In genomic region chr21:37639756-37640155, GRCh38 we compare ENCODE assay signal across 33 cellular contexts.
"Had no signal": no experiment of that assay in that cellular context is flagged by ENCODE, and none has a peak within 500 bp of the region (broad histone marks: within the 10 kb centered on the region; RNA-seq: fewer than 3 reads in every experiment).

No MANE protein-coding gene starts in this region.

- DNase-seq: activated CD4-positive, alpha-beta memory T cell treated with anti-CD3 and anti-CD28 coated beads for 36 hours; activated CD4-positive, alpha-beta T cell treated with anti-CD3 and anti-CD28 coated beads for 36 hours; activated CD4-positive, alpha-beta T cell treated with anti-CD3 and anti-CD28 coated beads, Interleukin-2, amount 10 ng/mL, durations not matched to agents 24 days and 14 days; activated CD4-positive, CD25-positive, alpha-beta regulatory T cell; activated CD4-positive, CD25-positive, alpha-beta regulatory T cell treated with anti-CD3 and anti-CD28 coated beads, Interleukin-2, amount 50 U/mL, for 72 hours; activated CD8-positive, alpha-beta memory T cell treated with anti-CD3 and anti-CD28 coated beads, Interleukin-2, amount 10 ng/mL, durations not matched to agents 7 days and 5 days; activated CD8-positive, alpha-beta memory T cell treated with anti-CD3 and anti-CD28 coated beads, Interleukin-2, amount 50 U/mL, for 4 hours; activated CD8-positive, alpha-beta T cell treated with anti-CD3 and anti-CD28 coated beads, Interleukin-2, amount 10 ng/mL, durations not matched to agents 7 days and 5 days; activated effector memory CD4-positive, alpha-beta T cell treated with anti-CD3 and anti-CD28 coated beads, Interleukin-2, amount 50 U/mL, for 16 hours; activated naive CD4-positive, alpha-beta T cell treated with anti-CD3 and anti-CD28 coated beads for 36 hours; activated naive CD8-positive, alpha-beta T cell treated with anti-CD3 and anti-CD28 coated beads, Interleukin-2, amount 10 ng/mL, durations not matched to agents 7 days and 5 days; activated T-cell treated with anti-CD3 and anti-CD28 coated beads, Interleukin-2, amount 50 U/mL, for 1 hour; activated T-cell treated with anti-CD3 and anti-CD28 coated beads, Interleukin-2, amount 50 U/mL, for 48 hours; amniotic stem cell; anterior cingulate cortex; brain microvascular endothelial cell; effector CD4-positive, alpha-beta T cell; effector memory CD8-positive, alpha-beta T cell; foreskin keratinocyte; gastrocnemius medialis; glutamatergic neuron; heart left ventricle; T-helper 1 cell; T-helper 17 cell; T1000 had no signal

- H3K4me1 Mint-ChIP-seq: activated CD4-positive, alpha-beta T cell treated with anti-CD3 and anti-CD28 coated beads for 36 hours; activated CD8-positive, alpha-beta memory T cell treated with anti-CD3 and anti-CD28 coated beads, Interleukin-2, amount 10 ng/mL, durations not matched to agents 7 days and 5 days; activated naive CD4-positive, alpha-beta T cell treated with anti-CD3 and anti-CD28 coated beads, Interleukin-2, amount 50 U/mL, for 24 hours; activated naive CD8-positive, alpha-beta T cell treated with anti-CD3 and anti-CD28 coated beads, Interleukin-2, amount 10 ng/mL, durations not matched to agents 7 days and 5 days; central memory CD8-positive, alpha-beta T cell had no signal

- H3K36me3 Mint-ChIP-seq: activated CD4-positive, alpha-beta memory T cell treated with anti-CD3 and anti-CD28 coated beads for 36 hours; activated CD8-positive, alpha-beta memory T cell treated with anti-CD3 and anti-CD28 coated beads, Interleukin-2, amount 10 ng/mL, durations not matched to agents 7 days and 5 days; activated naive CD4-positive, alpha-beta T cell treated with anti-CD3 and anti-CD28 coated beads, Interleukin-2, amount 50 U/mL, for 24 hours; activated naive CD8-positive, alpha-beta T cell treated with anti-CD3 and anti-CD28 coated beads, Interleukin-2, amount 10 ng/mL, durations not matched to agents 7 days and 5 days had no signal

- ATAC-seq: activated CD4-positive, alpha-beta T cell treated with anti-CD3 and anti-CD28 coated beads for 36 hours; activated CD8-positive, alpha-beta memory T cell treated with anti-CD3 and anti-CD28 coated beads, Interleukin-2, amount 10 ng/mL, durations not matched to agents 7 days and 5 days; activated CD8-positive, alpha-beta T cell treated with anti-CD3 and anti-CD28 coated beads, Interleukin-2, amount 10 ng/mL, durations not matched to agents 7 days and 5 days; effector memory CD8-positive, alpha-beta T cell; esophagus mucosa; foreskin keratinocyte; gastrocnemius medialis; heart left ventricle; T-helper 17 cell had no signal

- H3K9me3 Mint-ChIP-seq: activated CD4-positive, alpha-beta memory T cell treated with anti-CD3 and anti-CD28 coated beads for 36 hours; activated CD4-positive, alpha-beta T cell treated with anti-CD3 and anti-CD28 coated beads, Interleukin-2, amount 10 ng/mL, durations not matched to agents 24 days and 14 days; activated naive CD8-positive, alpha-beta T cell treated with anti-CD3 and anti-CD28 coated beads, Interleukin-2, amount 10 ng/mL, durations not matched to agents 7 days and 5 days; activated T-helper 1 cell treated with anti-CD3 and anti-CD28 coated beads, Interleukin-12 subunit alpha, Interleukin-12 subunit beta, Interleukin-2, Interleukin-4 antibody, amounts not matched to agents 30 ng/mL and 10 ng/mL and 1 ng/mL, durations not matched to agents 14 hours and 24 hours and 36 hours; activated T-helper 2 cell treated with anti-CD3 and anti-CD28 coated beads, Interferon-gamma antibody, Interleukin-2, Interleukin-4, amounts not matched to agents 10 μg/mL and 5 μg/mL and 100 μg/mL, durations not matched to agents 14 hours and 24 hours and 36 hours; central memory CD8-positive, alpha-beta T cell; dendritic cell treated with granulocyte-macrophage colony-stimulating factor and Interleukin-4, amounts not matched to agents 40 ng/mL and 50 ng/mL, for 4 days; effector memory CD8-positive, alpha-beta T cell; T-helper 2 cell treated with Interferon-gamma antibody and Interleukin-4, amounts not matched to agents 5 μg/mL and 100 μg/mL, for 36 hours had no signal

- H3K27me3 ChIP-seq: brain microvascular endothelial cell, foreskin keratinocyte had no signal

- H3K9me3 ChIP-seq: gastrocnemius medialis, heart left ventricle had no signal

- H3K27ac ChIP-seq: brain microvascular endothelial cell, coronary artery, foreskin keratinocyte, gastrocnemius medialis, heart left ventricle had no signal

- H3K27ac Mint-ChIP-seq: activated CD4-positive, alpha-beta memory T cell treated with anti-CD3 and anti-CD28 coated beads for 36 hours; activated CD4-positive, alpha-beta T cell treated with anti-CD3 and anti-CD28 coated beads for 36 hours; activated CD4-positive, alpha-beta T cell treated with anti-CD3 and anti-CD28 coated beads, Interleukin-2, amount 10 ng/mL, durations not matched to agents 24 days and 14 days; activated CD8-positive, alpha-beta memory T cell treated with anti-CD3 and anti-CD28 coated beads, Interleukin-2, amount 10 ng/mL, durations not matched to agents 7 days and 5 days; activated CD8-positive, alpha-beta T cell treated with anti-CD3 and anti-CD28 coated beads, Interleukin-2, amount 10 ng/mL, durations not matched to agents 7 days and 5 days; activated naive CD4-positive, alpha-beta T cell treated with anti-CD3 and anti-CD28 coated beads for 36 hours; activated naive CD4-positive, alpha-beta T cell treated with anti-CD3 and anti-CD28 coated beads, Interleukin-2, amount 50 U/mL, for 24 hours; activated naive CD8-positive, alpha-beta T cell treated with anti-CD3 and anti-CD28 coated beads, Interleukin-2, amount 10 ng/mL, durations not matched to agents 7 days and 5 days; activated T-helper 1 cell treated with anti-CD3 and anti-CD28 coated beads, Interleukin-12 subunit alpha, Interleukin-12 subunit beta, Interleukin-2, Interleukin-4 antibody, amounts not matched to agents 30 ng/mL and 10 ng/mL and 1 ng/mL, durations not matched to agents 14 hours and 24 hours and 36 hours; activated T-helper 2 cell treated with anti-CD3 and anti-CD28 coated beads, Interferon-gamma antibody, Interleukin-2, Interleukin-4, amounts not matched to agents 10 μg/mL and 5 μg/mL and 100 μg/mL, durations not matched to agents 14 hours and 24 hours and 36 hours; dendritic cell treated with granulocyte-macrophage colony-stimulating factor and Interleukin-4, amounts not matched to agents 40 ng/mL and 50 ng/mL, for 4 days; effector memory CD8-positive, alpha-beta T cell; T-helper 17 cell; T-helper 2 cell treated with Interferon-gamma antibody and Interleukin-4, amounts not matched to agents 5 μg/mL and 100 μg/mL, for 36 hours had no signal

- H3K4me3 Mint-ChIP-seq: activated CD4-positive, alpha-beta memory T cell treated with anti-CD3 and anti-CD28 coated beads for 36 hours; activated CD4-positive, alpha-beta T cell treated with anti-CD3 and anti-CD28 coated beads for 36 hours; activated CD4-positive, alpha-beta T cell treated with anti-CD3 and anti-CD28 coated beads, Interleukin-2, amount 10 ng/mL, durations not matched to agents 24 days and 14 days; activated CD8-positive, alpha-beta memory T cell treated with anti-CD3 and anti-CD28 coated beads, Interleukin-2, amount 10 ng/mL, durations not matched to agents 7 days and 5 days; activated CD8-positive, alpha-beta T cell treated with anti-CD3 and anti-CD28 coated beads, Interleukin-2, amount 10 ng/mL, durations not matched to agents 7 days and 5 days; activated naive CD4-positive, alpha-beta T cell treated with anti-CD3 and anti-CD28 coated beads for 36 hours; activated naive CD4-positive, alpha-beta T cell treated with anti-CD3 and anti-CD28 coated beads, Interleukin-2, amount 50 U/mL, for 24 hours; activated naive CD8-positive, alpha-beta T cell treated with anti-CD3 and anti-CD28 coated beads, Interleukin-2, amount 10 ng/mL, durations not matched to agents 7 days and 5 days; activated T-helper 1 cell treated with anti-CD3 and anti-CD28 coated beads, Interleukin-12 subunit alpha, Interleukin-12 subunit beta, Interleukin-2, Interleukin-4 antibody, amounts not matched to agents 30 ng/mL and 10 ng/mL and 1 ng/mL, durations not matched to agents 14 hours and 24 hours and 36 hours; central memory CD8-positive, alpha-beta T cell; dendritic cell treated with granulocyte-macrophage colony-stimulating factor and Interleukin-4, amounts not matched to agents 40 ng/mL and 50 ng/mL, for 4 days; effector memory CD8-positive, alpha-beta T cell; T-helper 17 cell; T-helper 2 cell treated with Interferon-gamma antibody and Interleukin-4, amounts not matched to agents 5 μg/mL and 100 μg/mL, for 36 hours had no signal

- H3K4me1 ChIP-seq: foreskin keratinocyte, gastrocnemius medialis had no signal

- H3K36me3 ChIP-seq: brain microvascular endothelial cell, gastrocnemius medialis, heart left ventricle had no signal

- H3K4me3 ChIP-seq: coronary artery, gastrocnemius medialis, heart left ventricle had no signal
